In genomic region chr14:64203366-64204006, GRCh38 we compare ENCODE assay signal across 14 cellular contexts.
"Had no signal": no experiment of that assay in that cellular context is flagged by ENCODE, and none has a peak within 500 bp of the region (broad histone marks: within the 10 kb centered on the region; RNA-seq: fewer than 3 reads in every experiment).

No MANE protein-coding gene starts in this region.

- H3K27me3 Mint-ChIP-seq: activated CD8-positive, alpha-beta T cell treated with anti-CD3 and anti-CD28 coated beads for 36 hours; activated naive CD4-positive, alpha-beta T cell treated with anti-CD3 and anti-CD28 coated beads, Interleukin-2, amount 10 ng/mL, durations not matched to agents 7 days and 5 days; central memory CD8-positive, alpha-beta T cell; naive thymus-derived CD4-positive, alpha-beta T cell had no signal

- H3K4me3 Mint-ChIP-seq: activated CD8-positive, alpha-beta T cell treated with anti-CD3 and anti-CD28 coated beads for 36 hours; activated naive CD4-positive, alpha-beta T cell treated with anti-CD3 and anti-CD28 coated beads, Interleukin-2, amount 10 ng/mL, durations not matched to agents 7 days and 5 days; brain; central memory CD8-positive, alpha-beta T cell; endodermal cell; naive thymus-derived CD4-positive, alpha-beta T cell had no signal

- H3K4me3 ChIP-seq: hepatocyte, transverse colon had no signal

- H3K9me3 Mint-ChIP-seq: activated CD8-positive, alpha-beta T cell treated with anti-CD3 and anti-CD28 coated beads for 36 hours; activated naive CD4-positive, alpha-beta T cell treated with anti-CD3 and anti-CD28 coated beads, Interleukin-2, amount 10 ng/mL, durations not matched to agents 7 days and 5 days; activated T-helper 2 cell treated with anti-CD3 and anti-CD28 coated beads, Interferon-gamma antibody, Interleukin-2, Interleukin-4, amounts not matched to agents 10 μg/mL and 5 μg/mL and 100 μg/mL, durations not matched to agents 14 hours and 24 hours and 36 hours; central memory CD8-positive, alpha-beta T cell; endodermal cell; naive thymus-derived CD4-positive, alpha-beta T cell had no signal

- ATAC-seq: activated CD8-positive, alpha-beta T cell treated with anti-CD3 and anti-CD28 coated beads for 36 hours; naive thymus-derived CD4-positive, alpha-beta T cell; right cardiac atrium had no signal

- H3K4me1 ChIP-seq: transverse colon had no signal

- H3K9me3 ChIP-seq: neutrophil, transverse colon had no signal

- H3K4me1 Mint-ChIP-seq: activated naive CD4-positive, alpha-beta T cell treated with anti-CD3 and anti-CD28 coated beads, Interleukin-2, amount 10 ng/mL, durations not matched to agents 7 days and 5 days had no signal

- H3K4me2 ChIP-seq: hepatocyte had no signal

- H3K27me3 ChIP-seq: hepatocyte, neutrophil, transverse colon had no signal

- H3K27ac ChIP-seq: hepatocyte, neutrophil, transverse colon had no signal

- H2AFZ ChIP-seq: hepatocyte had no signal

- FAIRE-seq: small intestine had no signal

- H3K27ac Mint-ChIP-seq: activated CD8-positive, alpha-beta T cell treated with anti-CD3 and anti-CD28 coated beads for 36 hours; activated naive CD4-positive, alpha-beta T cell treated with anti-CD3 and anti-CD28 coated beads, Interleukin-2, amount 10 ng/mL, durations not matched to agents 7 days and 5 days; activated T-helper 2 cell treated with anti-CD3 and anti-CD28 coated beads, Interferon-gamma antibody, Interleukin-2, Interleukin-4, amounts not matched to agents 10 μg/mL and 5 μg/mL and 100 μg/mL, durations not matched to agents 14 hours and 24 hours and 36 hours had no signal

- DNase-seq: activated CD8-positive, alpha-beta memory T cell treated with anti-CD3 and anti-CD28 coated beads, Interleukin-2, amount 50 U/mL, for 4 hours; activated CD8-positive, alpha-beta T cell treated with anti-CD3 and anti-CD28 coated beads for 36 hours; activated naive CD4-positive, alpha-beta T cell treated with anti-CD3 and anti-CD28 coated beads, Interleukin-2, amount 10 ng/mL, durations not matched to agents 7 days and 5 days; endodermal cell; erythroblast; naive thymus-derived CD4-positive, alpha-beta T cell; right cardiac atrium; small intestine; transverse colon had no signal

- H3K36me3 ChIP-seq: transverse colon had no signal
